Comparison of ENCODE assay signal across 1 cellular context in genomic region chr16:19696312-19696711, GRCh38.
A peak's percentile ranks its signal among the peaks of the same experiment; 100 is the strongest.
TF ChIP-seq lines count a peak whose summit lies in the region.

No MANE protein-coding gene starts in this region.

TF ChIP-seq in HEK293, 187 proteins besides CTCF, POLR2A, EP300 and RAD21 (continued from another document):
- TF ChIP-seq SALL2 (tag by site-specific recombination; IDR thresholded peaks at IDR 0.05; ENCODE audit: borderline replicate concordance) = no peak
- no peak for TF ChIP-seq PRDM4 (tag by site-specific recombination; IDR thresholded peaks at IDR 0.05)
- TF ChIP-seq ZNF433 (tag by site-specific recombination; IDR thresholded peaks at IDR 0.05; ENCODE audit: low read depth) = no peak
- TF ChIP-seq ZXDB (tag by site-specific recombination; IDR thresholded peaks at IDR 0.05) = peak; percentile 18; the same call in 1 of the 2 replicates
- no peak for TF ChIP-seq GLIS2 (tag by site-specific recombination; IDR thresholded peaks at IDR 0.05)
- TF ChIP-seq MZF1 (tag by site-specific recombination; IDR thresholded peaks at IDR 0.05; ENCODE audit: borderline replicate concordance) = no peak
- no peak for TF ChIP-seq HOXC10 (CRISPR knock-in tag; IDR thresholded peaks at IDR 0.05)
- peak; percentile 98 for TF ChIP-seq BCL6B (tag by site-specific recombination; IDR thresholded peaks at IDR 0.05)
- no peak for TF ChIP-seq ZNF23 (tag by site-specific recombination; IDR thresholded peaks at IDR 0.05; ENCODE audit: borderline replicate concordance)
- TF ChIP-seq ZNF311 (tag by site-specific recombination; IDR thresholded peaks at IDR 0.05; ENCODE audit: borderline replicate concordance) = no peak
- TF ChIP-seq ZNF549 (tag by site-specific recombination; IDR thresholded peaks at IDR 0.05) = no peak
- no peak for TF ChIP-seq ZEB2 (tag by site-specific recombination; IDR thresholded peaks at IDR 0.05)
- peak; percentile 68; the same call in 1 of the 2 replicates for TF ChIP-seq PRDM6 (tag by site-specific recombination; IDR thresholded peaks at IDR 0.05)
- no peak for TF ChIP-seq WT1 (tag by site-specific recombination; IDR thresholded peaks at IDR 0.05)
- TF ChIP-seq, protein P1, sequence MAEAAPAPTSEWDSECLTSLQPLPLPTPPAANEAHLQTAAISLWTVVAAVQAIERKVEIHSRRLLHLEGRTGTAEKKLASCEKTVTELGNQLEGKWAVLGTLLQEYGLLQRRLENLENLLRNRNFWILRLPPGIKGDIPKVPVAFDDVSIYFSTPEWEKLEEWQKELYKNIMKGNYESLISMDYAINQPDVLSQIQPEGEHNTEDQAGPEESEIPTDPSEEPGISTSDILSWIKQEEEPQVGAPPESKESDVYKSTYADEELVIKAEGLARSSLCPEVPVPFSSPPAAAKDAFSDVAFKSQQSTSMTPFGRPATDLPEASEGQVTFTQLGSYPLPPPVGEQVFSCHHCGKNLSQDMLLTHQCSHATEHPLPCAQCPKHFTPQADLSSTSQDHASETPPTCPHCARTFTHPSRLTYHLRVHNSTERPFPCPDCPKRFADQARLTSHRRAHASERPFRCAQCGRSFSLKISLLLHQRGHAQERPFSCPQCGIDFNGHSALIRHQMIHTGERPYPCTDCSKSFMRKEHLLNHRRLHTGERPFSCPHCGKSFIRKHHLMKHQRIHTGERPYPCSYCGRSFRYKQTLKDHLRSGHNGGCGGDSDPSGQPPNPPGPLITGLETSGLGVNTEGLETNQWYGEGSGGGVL (tag by site-specific recombination; IDR thresholded peaks at IDR 0.05) = no peak
- TF ChIP-seq ZNF514 (tag by site-specific recombination; IDR thresholded peaks at IDR 0.05) = no peak
- TF ChIP-seq, protein P2, sequence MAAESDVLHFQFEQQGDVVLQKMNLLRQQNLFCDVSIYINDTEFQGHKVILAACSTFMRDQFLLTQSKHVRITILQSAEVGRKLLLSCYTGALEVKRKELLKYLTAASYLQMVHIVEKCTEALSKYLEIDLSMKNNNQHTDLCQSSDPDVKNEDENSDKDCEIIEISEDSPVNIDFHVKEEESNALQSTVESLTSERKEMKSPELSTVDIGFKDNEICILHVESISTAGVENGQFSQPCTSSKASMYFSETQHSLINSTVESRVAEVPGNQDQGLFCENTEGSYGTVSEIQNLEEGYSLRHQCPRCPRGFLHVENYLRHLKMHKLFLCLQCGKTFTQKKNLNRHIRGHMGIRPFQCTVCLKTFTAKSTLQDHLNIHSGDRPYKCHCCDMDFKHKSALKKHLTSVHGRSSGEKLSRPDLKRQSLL (tag by site-specific recombination; IDR thresholded peaks at IDR 0.05) = no peak
- peak; percentile 32; the same call in 1 of the 2 replicates for TF ChIP-seq ZNF366 (tag by site-specific recombination; conservative IDR thresholded peaks at IDR 0.05)
- no peak for TF ChIP-seq KLF7 (tag by site-specific recombination; IDR thresholded peaks at IDR 0.05; ENCODE audit: borderline replicate concordance)
- 0 out of 2 replicates have a peak, but pooled peaks have one; percentile 14 for TF ChIP-seq ZNF561 (tag by site-specific recombination; IDR thresholded peaks at IDR 0.05; ENCODE audit: borderline replicate concordance)
- no peak for TF ChIP-seq ZNF785 (tag by site-specific recombination; IDR thresholded peaks at IDR 0.05)
- no peak for TF ChIP-seq ZNF362 (tag by site-specific recombination; IDR thresholded peaks at IDR 0.05)
- peak; percentile 57; the same call in 1 of the 2 replicates for TF ChIP-seq OSR2 (tag by site-specific recombination; IDR thresholded peaks at IDR 0.05)
- TF ChIP-seq, protein P3, sequence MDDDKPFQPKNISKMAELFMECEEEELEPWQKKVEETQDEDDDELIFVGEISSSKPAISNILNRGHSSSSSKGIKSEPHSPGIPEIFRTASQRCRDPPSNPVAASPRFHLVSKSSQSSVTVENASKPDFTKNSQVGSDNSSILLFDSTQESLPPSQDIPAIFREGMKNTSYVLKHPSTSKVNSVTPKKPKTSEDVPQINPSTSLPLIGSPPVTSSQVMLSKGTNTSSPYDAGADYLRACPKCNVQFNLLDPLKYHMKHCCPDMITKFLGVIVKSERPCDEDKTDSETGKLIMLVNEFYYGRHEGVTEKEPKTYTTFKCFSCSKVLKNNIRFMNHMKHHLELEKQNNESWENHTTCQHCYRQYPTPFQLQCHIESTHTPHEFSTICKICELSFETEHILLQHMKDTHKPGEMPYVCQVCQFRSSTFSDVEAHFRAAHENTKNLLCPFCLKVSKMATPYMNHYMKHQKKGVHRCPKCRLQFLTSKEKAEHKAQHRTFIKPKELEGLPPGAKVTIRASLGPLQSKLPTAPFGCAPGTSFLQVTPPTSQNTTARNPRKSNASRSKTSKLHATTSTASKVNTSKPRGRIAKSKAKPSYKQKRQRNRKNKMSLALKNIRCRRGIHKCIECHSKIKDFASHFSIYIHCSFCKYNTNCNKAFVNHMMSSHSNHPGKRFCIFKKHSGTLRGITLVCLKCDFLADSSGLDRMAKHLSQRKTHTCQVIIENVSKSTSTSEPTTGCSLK (tag by site-specific recombination; IDR thresholded peaks at IDR 0.05) = no peak
- TF ChIP-seq SCRT1 (tag by site-specific recombination; IDR thresholded peaks at IDR 0.05; ENCODE audit: borderline replicate concordance) = no peak
- no peak for TF ChIP-seq YY2 (tag by site-specific recombination; IDR thresholded peaks at IDR 0.05)
- no peak for TF ChIP-seq ZNF19 (tag by site-specific recombination; IDR thresholded peaks at IDR 0.05; ENCODE audit: low read depth)
- TF ChIP-seq KLF8 (tag by site-specific recombination; IDR thresholded peaks at IDR 0.05) = no peak
